12 cellular contexts compared by ENCODE assay signal in genomic region chr1:162689745-162690671, GRCh38. TPM values are rescaled to one million over a fixed set of nuclear protein-coding genes. Genes with fewer than 3 reads are reported as not detected.
A peak's percentile ranks its signal among the peaks of the same experiment; 100 is the strongest.
DNase-seq lines count a peak whose midpoint lies in the region; TF ChIP-seq lines count a peak whose summit lies in the region.
"Had no signal": no experiment of that assay in that cellular context is flagged by ENCODE, and none has a peak within 500 bp of the region (broad histone marks: within the 10 kb centered on the region; RNA-seq: fewer than 3 reads in every experiment).

No MANE protein-coding gene starts in this region.

- peak overlapping the region; percentile 20 for H2AFZ ChIP-seq in mammary epithelial cell (ENCODE audit: low read depth, low read length)

- no peaks in the 10 kb centered on the region for H3K79me2 ChIP-seq in mammary epithelial cell (ENCODE audit: insufficient read depth, low read length)

- BruUV-seq in mammary epithelial cell (replicated peaks; lab: Mats Ljungman, UMichigan) = no TSS peak

- no peaks in the 10 kb centered on the region for H4K20me1 ChIP-seq in mammary epithelial cell (ENCODE audit: insufficient read depth, low read length)

- peaks cover 23% of the 10 kb centered on the region for H3K4me1 ChIP-seq in mammary epithelial cell (ENCODE audit: insufficient read depth, low read length)
- peaks cover 2 to 15% (median 13%) of the 10 kb centered on the region in 4 donors for H3K4me1 ChIP-seq in liver (ENCODE audit: control insufficient read depth in 4 of 4, insufficient read depth in 4 of 4, low read length in 3 of 4)
- H3K4me1 ChIP-seq in transverse colon = peaks cover 0 to 39% (median 16%) of the 10 kb centered on the region in 4 donors

- H3K9ac ChIP-seq in mammary epithelial cell (ENCODE audit: insufficient read depth, low read length) (no peak overlapping the region), liver (ENCODE audit: low read depth in 1 of 2, low read length in 2 of 2) (no peak overlapping the region)

- TF ChIP-seq CTCF in mammary epithelial cell (conservative IDR thresholded peaks at IDR 0.05 in 1 of 2, IDR thresholded peaks at IDR 0.05 in 1 of 2; ENCODE audit: extremely low read depth in 1 of 2, insufficient read depth in 1 of 2, low read depth in 1 of 2, low read length in 2 of 2) = no peak
- TF ChIP-seq CTCF in liver (IDR thresholded peaks at IDR 0.05; ENCODE audit: low read depth, low read length, missing input control) = no peak
- TF ChIP-seq CTCF in transverse colon (IDR thresholded peaks at IDR 0.05) = no peak

- TF ChIP-seq EP300 in transverse colon (IDR thresholded peaks at IDR 0.05; ENCODE audit: low read depth) = no peak

- H3K4me3 ChIP-seq in MG63 = no peak overlapping the region
- H3K4me3 ChIP-seq in mammary epithelial cell (replicated peaks in 1 of 3; ENCODE audit: insufficient read depth in 1 of 3, low read depth in 2 of 3, low read length in 3 of 3) = no peak overlapping the region
- H3K4me3 ChIP-seq in liver (ENCODE audit: low read depth in 1 of 3, low read length in 3 of 3) = no peak overlapping the region
- H3K4me3 ChIP-seq in transverse colon = no peak overlapping the region
- H3K4me3 ChIP-seq: psoas muscle had no signal

- H3K4me2 ChIP-seq in mammary epithelial cell (ENCODE audit: insufficient read depth, low read depth, low read length) = peak overlapping the region; percentile 59

- 61% methylated on average over 5 of the region's 5 CpGs for WGBS in mammary epithelial cell (ENCODE audit: low coverage, missing lambda C conversion rate)
- WGBS in liver = 38% methylated on average over 5 of the region's 5 CpGs
- 52 to 53% methylated on average over 4 to 5 of the region's 5 CpGs for WGBS in transverse colon (ENCODE audit: low coverage in 1 of 2), 2 donors

- no peak for TF ChIP-seq POLR2A in transverse colon (IDR thresholded peaks at IDR 0.05)

- DNase-seq in MG63 (peak; percentile 82), mammary epithelial cell (no peak), transverse colon (no peak), NCI-H1436 treated with DMSO at 0.1 percent for 48 hours (lab: John Stamatoyannopoulos, UW) (no peak), NCI-H82 treated with DMSO at 0.1 percent for 48 hours (lab: John Stamatoyannopoulos, UW; ENCODE audit: unreplicated experiment) (no peak), DMS153 treated with DMSO at 0.1 percent for 48 hours (lab: John Stamatoyannopoulos, UW; ENCODE audit: unreplicated experiment) (no peak)
- DNase-seq: activated CD4-positive, alpha-beta T cell treated with anti-CD3 and anti-CD28 coated beads for 1 hour; activated naive CD4-positive, alpha-beta T cell treated with Interleukin-2 at 50 U/mL for 16 hours; effector CD4-positive, alpha-beta T cell; NCI-H146 had no signal

- peak overlapping the region; percentile 25 for H3K27ac ChIP-seq in mammary epithelial cell (ENCODE audit: insufficient read depth, low read depth, low read length)
- peak overlapping the region; percentile 38 to 68 for H3K27ac ChIP-seq in liver (ENCODE audit: low read depth in 1 of 2, low read length in 2 of 2)
- peak overlapping the region; percentile 61 to 87 (median 77) for H3K27ac ChIP-seq in transverse colon

- CTCF ChIA-PET in mammary epithelial cell (lab: Charles Lee; ENCODE audit: low non-redundant PET) = no interaction called here

- H3K36me3 ChIP-seq in MG63 (peaks cover 19% of the 10 kb centered on the region), mammary epithelial cell (ENCODE audit: insufficient read depth, low read length) (no peaks in the 10 kb centered on the region), liver (ENCODE audit: control insufficient read depth in 4 of 4, insufficient read depth in 3 of 4, low read depth in 1 of 4, low read length in 3 of 4) (no peaks in the 10 kb centered on the region), transverse colon (no peaks in the 10 kb centered on the region)

- intact Hi-C loops in mammary epithelial cell (cut with micrococcal nuclease) = no loop called here
- intact Hi-C loops in transverse colon (cut with DNase I; ENCODE audit: low total_unique reads) = loop anchor here (5.0 kb wide), 2 partner anchors 37 to 58 kb away; partner anchors contain the start of gene DDR2

- H3K27me3 ChIP-seq in MG63 (no peaks in the 10 kb centered on the region), mammary epithelial cell (ENCODE audit: insufficient read depth, low read length) (no peaks in the 10 kb centered on the region), liver (ENCODE audit: control insufficient read depth in 4 of 4, insufficient read depth in 4 of 4, low read length in 3 of 4) (no peaks in the 10 kb centered on the region), transverse colon (no peaks in the 10 kb centered on the region)

- peak in 1 of 2 donors; percentile 53 for TF ChIP-seq RAD21 in liver (IDR thresholded peaks at IDR 0.05)

- no peaks in the 10 kb centered on the region for H3K9me3 ChIP-seq in MG63
- H3K9me3 ChIP-seq in mammary epithelial cell (replicated peaks; ENCODE audit: insufficient read depth, low read length) = no peaks in the 10 kb centered on the region
- no peaks in the 10 kb centered on the region for H3K9me3 ChIP-seq in liver (ENCODE audit: control insufficient read depth in 4 of 4, low read length in 3 of 4)
- no peaks in the 10 kb centered on the region for H3K9me3 ChIP-seq in transverse colon
- H3K9me3 ChIP-seq: psoas muscle had no signal

- dilution Hi-C loops in mammary epithelial cell (cut with HindIII; ENCODE audit: low sequenced_read_pairs) = no loop called here

- in situ Hi-C loops in mammary epithelial cell (cut with MboI; ENCODE audit: low sequenced_read_pairs in 2 of 2) = no loop called here
- in situ Hi-C loops in transverse colon (cut with MboI; ENCODE audit: low pct_ligation_motif_present in 1 of 4, low pct_unique_long_range_greater_than_20kb in 1 of 4, low sequenced_read_pairs in 3 of 4) = no loop called here

TF ChIP-seq in liver, 16 proteins besides CTCF, POLR2A, EP300 and RAD21:
- TF ChIP-seq FOXA2 (IDR thresholded peaks at IDR 0.05) (peak; percentile 87), MAX (IDR thresholded peaks at IDR 0.05) (peak; percentile 83), HNF4G (IDR thresholded peaks at IDR 0.05) (peak; percentile 56), YY1 (IDR thresholded peaks at IDR 0.05) (no peak), SP1 (IDR thresholded peaks at IDR 0.05) (peak; percentile 85), ZBTB33 (IDR thresholded peaks at IDR 0.05) (peak; percentile 73), ATF3 (IDR thresholded peaks at IDR 0.05) (peak; percentile 25), FOXA1 (IDR thresholded peaks at IDR 0.05) (no peak), EGR1 (IDR thresholded peaks at IDR 0.05; ENCODE audit: low read depth in 2 of 2) (peak in 1 of 2 donors; percentile 14), JUND (IDR thresholded peaks at IDR 0.05) (peak; percentile 30 to 31), HNF4A (conservative IDR thresholded peaks at IDR 0.05) (peak; percentile 85 to 91), GABPA (IDR thresholded peaks at IDR 0.05 in 1 of 2, conservative IDR thresholded peaks at IDR 0.05 in 1 of 2) (no peak), RXRA (IDR thresholded peaks at IDR 0.05) (peak; percentile 85)

RNA-seq across cellular contexts. Expression of gene DDR2, which starts 57.7 kb away (rescaled TPM):
- 38.1 and 51.2 TPM in 2 replicates for total RNA-seq in MG63 (2014; rRNA removed; shearing (Covaris generic); ENCODE audit: low replicate concordance)
- total RNA-seq in mammary epithelial cell (100 to 1,000 TPM in 1 of 2 donors, 1 to 10 TPM in 1; 7.5 to 154 TPM), liver (1 to 10 TPM; 2.7 to 6.4 TPM), transverse colon (10 to 100 TPM; 33.3 to 54.1 (median 42.2) TPM)
- polyA plus RNA-seq in mammary epithelial cell (3.2 TPM), liver (1 to 10 TPM; 1.2 to 1.5 TPM)
- polyA minus RNA-seq in mammary epithelial cell = 2.5 TPM

Comparison
In these comparisons a context has a peak if more than half of its experiments do, and no peak if none do; other contexts are left out.
1. H3K27ac ChIP-seq: peak in every context shown above with its lines; median percentile 77 in transverse colon; 53 in liver; 25 in mammary epithelial cell.